13 cellular contexts compared by ENCODE assay signal in the genomic region with DNA sequence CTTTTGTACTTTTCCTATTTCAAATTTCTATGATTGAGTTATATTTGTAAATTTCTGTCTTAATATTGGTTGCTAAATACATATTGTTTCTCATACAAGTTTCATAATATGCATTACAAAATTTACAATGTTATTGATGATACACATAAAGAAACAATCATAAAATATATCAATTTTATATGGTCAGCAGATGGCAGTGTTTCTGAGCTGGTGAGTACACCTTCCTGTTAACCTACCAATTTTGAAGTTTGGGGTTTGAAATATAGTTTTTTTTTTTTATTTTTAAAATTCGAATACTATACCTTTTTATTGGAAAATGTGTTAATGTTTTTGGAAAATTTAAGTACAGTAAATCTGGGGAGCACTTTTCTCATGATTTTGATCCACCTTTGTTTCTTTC.
DNase-seq lines count a peak whose midpoint lies in the region; ATAC-seq and TF ChIP-seq lines count a peak whose summit lies in the region.
"Had no signal": no experiment of that assay in that cellular context is flagged by ENCODE, and none has a peak within 500 bp of the region (broad histone marks: within the 10 kb centered on the region; RNA-seq: fewer than 3 reads in every experiment).

No MANE protein-coding gene starts in this region.

- peak; percentile 57 for ATAC-seq in left lobe of liver
- ATAC-seq: CD8-positive, alpha-beta T cell; left ventricle myocardium superior had no signal

- no peak overlapping the region for H3K27ac Mint-ChIP-seq in immature natural killer cell
- H3K27ac Mint-ChIP-seq: activated naive CD8-positive, alpha-beta T cell; CD8-positive, alpha-beta T cell had no signal

- no peaks in the 10 kb centered on the region for H3K36me3 ChIP-seq in BE2C

- H3K4me1 ChIP-seq in BE2C, result no peaks in the 10 kb centered on the region

- no peak for DNase-seq in BE2C
- peak; percentile 33 for DNase-seq in HT-29 (ENCODE audit: low spot score)
- no peak for DNase-seq in left lobe of liver (ENCODE audit: low spot score)
- DNase-seq in activated naive CD4-positive, alpha-beta T cell treated with Interleukin-2 at 50 U/mL for 16 hours, result no peak
- no peak for DNase-seq in Ammon's horn (ENCODE audit: low spot score)
- no peak for DNase-seq in immature natural killer cell
- no peak for DNase-seq in GOT3 (lab: John Stamatoyannopoulos, UW)
- DNase-seq: activated CD4-positive, alpha-beta T cell treated with anti-CD3 and anti-CD28 coated beads, Interleukin-2, amount 50 U/mL, for 4 hours; CD8-positive, alpha-beta T cell; left ventricle myocardium superior; SIG-M5 had no signal

- H3K4me3 Mint-ChIP-seq in immature natural killer cell, result no peak overlapping the region
- H3K4me3 Mint-ChIP-seq: activated naive CD8-positive, alpha-beta T cell; CD8-positive, alpha-beta T cell had no signal

- peaks cover 0 to 45% (median 11%) of the 10 kb centered on the region in 6 donors for H3K9me3 Mint-ChIP-seq in immature natural killer cell

- peaks cover 0 to 2% (median 0%) of the 10 kb centered on the region in 3 donors for H3K36me3 Mint-ChIP-seq in immature natural killer cell
- H3K36me3 Mint-ChIP-seq: activated naive CD8-positive, alpha-beta T cell; CD8-positive, alpha-beta T cell had no signal

- H3K4me3 ChIP-seq in BE2C (ENCODE audit: low read depth, low read length), result no peak overlapping the region

- peaks cover 0 to 1% (median 0%) of the 10 kb centered on the region in 3 donors for H3K27me3 Mint-ChIP-seq in immature natural killer cell (ENCODE audit: low read depth in 3 of 3)
- H3K27me3 Mint-ChIP-seq: activated naive CD8-positive, alpha-beta T cell had no signal

- no peaks in the 10 kb centered on the region for H3K4me1 Mint-ChIP-seq in immature natural killer cell

- H3K27me3 ChIP-seq in BE2C, result no peaks in the 10 kb centered on the region

- 0 out of 2 replicates have a peak, but pooled peaks have one; percentile 10 for TF ChIP-seq CTCF in BE2C (IDR thresholded peaks at IDR 0.05; ENCODE audit: low read depth, low read length)
- TF ChIP-seq CTCF in VCaP (conservative IDR thresholded peaks at IDR 0.05), result peak; percentile 76

- no peaks in the 10 kb centered on the region for H3K9me3 ChIP-seq in BE2C

- no peak overlapping the region for H3K27ac ChIP-seq in VCaP
